19 cellular contexts compared by ENCODE assay signal in the genomic region with DNA sequence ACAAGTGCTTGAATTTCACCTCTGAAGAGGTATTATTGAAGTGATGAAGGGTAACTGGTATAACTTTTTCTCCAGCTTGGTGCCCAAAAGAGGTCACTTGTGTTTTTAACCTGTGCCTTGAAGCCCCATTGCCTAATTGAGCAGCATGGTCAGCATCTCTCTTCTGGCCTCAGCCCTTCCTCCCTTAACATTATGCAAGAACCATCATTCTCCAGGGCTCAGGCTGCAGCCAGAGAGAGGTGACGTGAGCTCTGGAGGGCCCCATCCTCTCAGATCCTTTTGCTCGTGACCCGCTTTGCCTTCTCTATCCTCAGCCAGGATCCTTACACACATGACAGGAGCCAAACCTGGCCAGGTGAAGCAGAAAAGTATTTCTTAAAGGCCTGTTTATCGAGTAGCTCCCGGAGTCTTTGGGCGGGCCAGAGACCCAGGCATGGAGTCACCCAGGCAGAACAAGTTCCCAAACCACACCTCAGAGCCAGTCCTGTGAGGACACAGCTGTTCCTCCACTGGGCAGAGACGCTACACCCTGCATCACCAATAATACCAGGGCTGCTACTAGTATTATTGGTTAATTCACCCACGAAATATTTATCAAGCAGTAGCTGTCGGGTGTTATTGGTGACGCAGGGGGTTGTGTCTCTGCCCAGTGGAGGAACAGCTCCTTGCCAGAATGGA. TPM values are rescaled to one million over a fixed set of nuclear protein-coding genes. Genes with fewer than 3 reads are reported as not detected.
A peak's percentile ranks its signal among the peaks of the same experiment; 100 is the strongest.
DNase-seq lines count a peak whose midpoint lies in the region; ATAC-seq, FAIRE-seq and TF ChIP-seq lines count a peak whose summit lies in the region.
"Had no signal": no experiment of that assay in that cellular context is flagged by ENCODE, and none has a peak within 500 bp of the region (broad histone marks: within the 10 kb centered on the region; RNA-seq: fewer than 3 reads in every experiment).

No MANE protein-coding gene starts in this region.

- peaks cover 31% of the 10 kb centered on the region for H3K4me1 Mint-ChIP-seq in osteocyte (ENCODE audit: unreplicated experiment)
- H3K4me1 Mint-ChIP-seq in WTC11 = peaks cover 46% of the 10 kb centered on the region
- H3K4me1 Mint-ChIP-seq in glutamatergic neuron (ENCODE audit: low read depth, unreplicated experiment) = peaks cover 24% of the 10 kb centered on the region
- H3K4me1 Mint-ChIP-seq: activated CD4-positive, alpha-beta T cell treated with anti-CD3 and anti-CD28 coated beads for 36 hours; activated naive CD8-positive, alpha-beta T cell treated with anti-CD3 and anti-CD28 coated beads, Interleukin-2, amount 50 U/mL, for 24 hours had no signal

- peaks cover 7 to 18% of the 10 kb centered on the region in 2 donors for H3K4me1 ChIP-seq in kidney (ENCODE audit: control insufficient read depth in 1 of 2, insufficient read depth in 1 of 2, low read depth in 1 of 2, low read length in 2 of 2)

- ATAC-seq in GM21367 (IDR thresholded peaks at IDR 0.05; ENCODE audit: unreplicated experiment) (no peak), WTC11 (no peak)
- ATAC-seq: activated CD4-positive, alpha-beta T cell treated with anti-CD3 and anti-CD28 coated beads for 36 hours; activated naive CD8-positive, alpha-beta T cell treated with anti-CD3 and anti-CD28 coated beads, Interleukin-2, amount 50 U/mL, for 24 hours; left lobe of liver; mucosa of descending colon; Right ventricle myocardium inferior had no signal

- H3K9ac ChIP-seq in kidney (ENCODE audit: low read length in 2 of 2) = no peak overlapping the region

- DNase-seq in EL = peak; percentile 30
- DNase-seq in amniotic epithelial cell (ENCODE audit: low read depth) = peak; percentile 54
- peak; percentile 79 for DNase-seq in kidney
- DNase-seq in osteocyte (ENCODE audit: extremely low spot score, unreplicated experiment) = no peak
- no peak for DNase-seq in WTC11 (ENCODE audit: low spot score)
- no peak for DNase-seq in DMS153 (lab: John Stamatoyannopoulos, UW)
- DNase-seq in glutamatergic neuron = no peak
- DNase-seq: activated CD4-positive, alpha-beta T cell treated with anti-CD3 and anti-CD28 coated beads for 36 hours; activated naive CD8-positive, alpha-beta T cell treated with anti-CD3 and anti-CD28 coated beads, Interleukin-2, amount 50 U/mL, for 24 hours; KBM-7; mucosa of descending colon; NCI-H748 treated with DMSO at 0.1 percent for 48 hours; substantia nigra had no signal

- CTCF ChIA-PET in WTC11 (lab: Charles Lee) = interaction anchor here (1.0 to 5.7 kb wide), 8 partner anchors 14 to 327 kb away, joined by 3 to 50 read pairs (median 3); no protein-coding TSS in a partner anchor

- no peaks in the 10 kb centered on the region for H3K27me3 Mint-ChIP-seq in osteocyte (ENCODE audit: unreplicated experiment)
- H3K27me3 Mint-ChIP-seq in WTC11 (ENCODE audit: low read depth) = peaks cover 9% of the 10 kb centered on the region
- H3K27me3 Mint-ChIP-seq in glutamatergic neuron (ENCODE audit: unreplicated experiment) = peaks cover 2% of the 10 kb centered on the region

- FAIRE-seq in kidney (lab: Jason Lieb, UNC) = no peak

- no peaks in the 10 kb centered on the region for H3K9me3 Mint-ChIP-seq in osteocyte (ENCODE audit: unreplicated experiment)
- H3K9me3 Mint-ChIP-seq in WTC11 = peaks cover 12% of the 10 kb centered on the region
- H3K9me3 Mint-ChIP-seq in glutamatergic neuron (ENCODE audit: unreplicated experiment) = peaks cover 2% of the 10 kb centered on the region
- H3K9me3 Mint-ChIP-seq: activated naive CD8-positive, alpha-beta T cell treated with anti-CD3 and anti-CD28 coated beads, Interleukin-2, amount 50 U/mL, for 24 hours; activated T-helper 2 cell treated with anti-CD3 and anti-CD28 coated beads, Interferon-gamma antibody, Interleukin-2, Interleukin-4, amounts not matched to agents 10 μg/mL and 5 μg/mL and 100 μg/mL, durations not matched to agents 14 hours and 24 hours and 36 hours had no signal

- peak overlapping the region; percentile 76 to 79 for H3K27ac ChIP-seq in kidney (ENCODE audit: low read depth in 2 of 2, low read length in 2 of 2)
- H3K27ac ChIP-seq: C4-2B, neutrophil had no signal

- H3K4me3 Mint-ChIP-seq in osteocyte (ENCODE audit: unreplicated experiment) (no peak overlapping the region), WTC11 (no peak overlapping the region), glutamatergic neuron (ENCODE audit: unreplicated experiment) (no peak overlapping the region)
- H3K4me3 Mint-ChIP-seq: activated CD4-positive, alpha-beta T cell treated with anti-CD3 and anti-CD28 coated beads for 36 hours; activated naive CD8-positive, alpha-beta T cell treated with anti-CD3 and anti-CD28 coated beads, Interleukin-2, amount 50 U/mL, for 24 hours had no signal

- intact Hi-C loops in kidney (cut with DNase I) = no loop called here

- H3K4me3 ChIP-seq in kidney (ENCODE audit: low read length in 2 of 2) = no peak overlapping the region
- H3K4me3 ChIP-seq: mucosa of descending colon had no signal

- H3K27ac Mint-ChIP-seq in osteocyte (ENCODE audit: unreplicated experiment) (peak overlapping the region; percentile 85), WTC11 (no peak overlapping the region), glutamatergic neuron (ENCODE audit: unreplicated experiment) (no peak overlapping the region)
- H3K27ac Mint-ChIP-seq: activated CD4-positive, alpha-beta T cell treated with anti-CD3 and anti-CD28 coated beads for 36 hours; activated naive CD8-positive, alpha-beta T cell treated with anti-CD3 and anti-CD28 coated beads, Interleukin-2, amount 50 U/mL, for 24 hours; activated T-helper 2 cell treated with anti-CD3 and anti-CD28 coated beads, Interferon-gamma antibody, Interleukin-2, Interleukin-4, amounts not matched to agents 10 μg/mL and 5 μg/mL and 100 μg/mL, durations not matched to agents 14 hours and 24 hours and 36 hours had no signal

- H3K36me3 ChIP-seq in kidney (ENCODE audit: control insufficient read depth in 1 of 2, insufficient read depth in 2 of 2, low read length in 2 of 2) = no peaks in the 10 kb centered on the region
- H3K36me3 ChIP-seq: neutrophil had no signal

- H3K9me3 ChIP-seq in kidney (ENCODE audit: control insufficient read depth in 1 of 2, low read length in 2 of 2) = no peaks in the 10 kb centered on the region
- H3K9me3 ChIP-seq: mucosa of descending colon, neutrophil had no signal

- POLR2A ChIA-PET in WTC11 (lab: Charles Lee) = no interaction called here

- TF ChIP-seq CTCF in kidney (IDR thresholded peaks at IDR 0.05; ENCODE audit: borderline replicate concordance, extremely low read depth, insufficient read depth) = no peak
- no peak for TF ChIP-seq CTCF in osteocyte (IDR thresholded peaks at IDR 0.05)
- TF ChIP-seq CTCF in WTC11 (IDR thresholded peaks at IDR 0.05) = no peak
- TF ChIP-seq CTCF in glutamatergic neuron (IDR thresholded peaks at IDR 0.05; ENCODE audit: partially characterized antibody, unreplicated experiment) = no peak

- H3K36me3 Mint-ChIP-seq in osteocyte (ENCODE audit: unreplicated experiment) (no peaks in the 10 kb centered on the region), WTC11 (no peaks in the 10 kb centered on the region), glutamatergic neuron (ENCODE audit: unreplicated experiment) (no peaks in the 10 kb centered on the region)

TF ChIP-seq in WTC11, 78 proteins besides CTCF, POLR2A, EP300 and RAD21 (continues in another document):
- no peak for TF ChIP-seq GRHL2 (CRISPR knock-in tag; IDR thresholded peaks at IDR 0.05; ENCODE audit: insufficient replicate concordance, severe bottlenecking)
- TF ChIP-seq, protein P1, sequence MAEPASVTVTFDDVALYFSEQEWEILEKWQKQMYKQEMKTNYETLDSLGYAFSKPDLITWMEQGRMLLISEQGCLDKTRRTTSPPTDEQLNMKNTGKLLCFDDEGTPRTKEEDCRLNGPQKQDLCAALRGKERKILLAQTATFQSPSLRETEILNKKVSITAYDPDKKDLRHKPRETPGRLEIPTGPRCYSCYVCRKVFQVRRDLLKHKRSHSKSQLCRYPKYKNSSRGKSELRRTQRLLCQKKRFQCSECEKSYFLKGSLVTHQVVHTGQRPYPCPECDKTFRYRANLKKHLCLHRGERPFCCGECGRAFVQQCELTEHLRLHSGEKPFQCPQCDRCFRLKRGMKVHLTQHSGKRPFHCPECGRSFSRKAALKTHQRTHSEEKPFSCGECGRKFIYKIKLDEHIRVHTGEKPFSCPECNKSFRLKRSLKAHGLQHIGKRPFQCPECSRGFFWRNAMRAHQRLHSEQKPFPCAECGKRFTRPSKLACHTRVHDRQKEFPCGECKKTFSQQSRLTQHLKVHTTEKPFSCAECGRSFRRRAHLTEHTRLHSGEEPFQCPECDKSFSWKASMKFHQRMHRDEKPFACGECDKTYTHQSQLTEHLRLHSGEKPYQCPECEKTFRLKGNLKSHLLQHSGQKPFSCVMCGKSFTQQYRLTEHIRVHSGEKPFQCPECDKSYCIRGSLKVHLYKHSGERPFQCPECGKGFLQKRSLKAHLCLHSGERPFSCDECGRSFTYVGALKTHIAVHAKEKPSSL (CRISPR knock-in tag; conservative IDR thresholded peaks at IDR 0.05) = no peak
- no peak for TF ChIP-seq JAZF1 (CRISPR knock-in tag; IDR thresholded peaks at IDR 0.05)
- TF ChIP-seq, protein P2, sequence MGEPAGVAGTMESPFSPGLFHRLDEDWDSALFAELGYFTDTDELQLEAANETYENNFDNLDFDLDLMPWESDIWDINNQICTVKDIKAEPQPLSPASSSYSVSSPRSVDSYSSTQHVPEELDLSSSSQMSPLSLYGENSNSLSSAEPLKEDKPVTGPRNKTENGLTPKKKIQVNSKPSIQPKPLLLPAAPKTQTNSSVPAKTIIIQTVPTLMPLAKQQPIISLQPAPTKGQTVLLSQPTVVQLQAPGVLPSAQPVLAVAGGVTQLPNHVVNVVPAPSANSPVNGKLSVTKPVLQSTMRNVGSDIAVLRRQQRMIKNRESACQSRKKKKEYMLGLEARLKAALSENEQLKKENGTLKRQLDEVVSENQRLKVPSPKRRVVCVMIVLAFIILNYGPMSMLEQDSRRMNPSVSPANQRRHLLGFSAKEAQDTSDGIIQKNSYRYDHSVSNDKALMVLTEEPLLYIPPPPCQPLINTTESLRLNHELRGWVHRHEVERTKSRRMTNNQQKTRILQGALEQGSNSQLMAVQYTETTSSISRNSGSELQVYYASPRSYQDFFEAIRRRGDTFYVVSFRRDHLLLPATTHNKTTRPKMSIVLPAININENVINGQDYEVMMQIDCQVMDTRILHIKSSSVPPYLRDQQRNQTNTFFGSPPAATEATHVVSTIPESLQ (CRISPR knock-in tag; IDR thresholded peaks at IDR 0.05) = no peak
- TF ChIP-seq CREM (CRISPR knock-in tag; IDR thresholded peaks at IDR 0.05) = no peak
- TF ChIP-seq, protein P3, sequence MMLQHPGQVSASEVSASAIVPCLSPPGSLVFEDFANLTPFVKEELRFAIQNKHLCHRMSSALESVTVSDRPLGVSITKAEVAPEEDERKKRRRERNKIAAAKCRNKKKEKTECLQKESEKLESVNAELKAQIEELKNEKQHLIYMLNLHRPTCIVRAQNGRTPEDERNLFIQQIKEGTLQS (CRISPR knock-in tag; conservative IDR thresholded peaks at IDR 0.05) = no peak

RNA-seq across cellular contexts. Expression of a gene that starts 29.6 kb away (rescaled TPM):
- total RNA-seq in kidney (32.5 TPM), osteocyte (64.6 and 70.7 TPM in 2 replicates), WTC11 (2021) (117 to 123 TPM (median 120 TPM) in 3 replicates), glutamatergic neuron (ENCODE audit: unreplicated experiment) (62.7 TPM)
- 43.6 TPM for polyA plus RNA-seq in kidney (ENCODE audit: insufficient read depth, low read depth, low replicate concordance)

Comparison
In these comparisons a context has a peak if more than half of its experiments do, and no peak if none do; other contexts are left out.
1. DNase-seq: peak in EL (single experiment), amniotic epithelial cell (single experiment) and kidney (single experiment); none in osteocyte (single experiment), WTC11 (single experiment), DMS153 (single experiment) and glutamatergic neuron (single experiment).